Comparison of ENCODE assay signal across 1 cellular context in genomic region chr6:50722829-50723562, GRCh38.
TF ChIP-seq lines count a peak whose summit lies in the region.

No MANE protein-coding gene starts in this region.

TF ChIP-seq in WTC11, 78 proteins besides CTCF, POLR2A, EP300 and RAD21:
- TF ChIP-seq ARID4B (CRISPR knock-in tag; IDR thresholded peaks at IDR 0.05; ENCODE audit: borderline replicate concordance) (no peak), HMGA2 (CRISPR knock-in tag; IDR thresholded peaks at IDR 0.05) (no peak), SMAD4 (CRISPR knock-in tag; IDR thresholded peaks at IDR 0.05) (no peak), ZNF512 (CRISPR knock-in tag; IDR thresholded peaks at IDR 0.05; ENCODE audit: borderline replicate concordance) (no peak), ZNF423 (CRISPR knock-in tag; IDR thresholded peaks at IDR 0.05) (no peak), ZBTB21 (CRISPR knock-in tag; IDR thresholded peaks at IDR 0.05; ENCODE audit: borderline replicate concordance) (no peak), ZNF416 (CRISPR knock-in tag; IDR thresholded peaks at IDR 0.05) (no peak), RORB (CRISPR knock-in tag; IDR thresholded peaks at IDR 0.05) (no peak), FOXP1 (CRISPR knock-in tag; IDR thresholded peaks at IDR 0.05; ENCODE audit: borderline replicate concordance) (no peak), E2F5 (CRISPR knock-in tag; IDR thresholded peaks at IDR 0.05) (no peak), SMAD3 (CRISPR knock-in tag; IDR thresholded peaks at IDR 0.05; ENCODE audit: borderline replicate concordance) (no peak), MLX (CRISPR knock-in tag; IDR thresholded peaks at IDR 0.05) (no peak), ATF1 (CRISPR knock-in tag; IDR thresholded peaks at IDR 0.05) (no peak), KAT7 (CRISPR knock-in tag; IDR thresholded peaks at IDR 0.05; ENCODE audit: borderline replicate concordance) (no peak), JAZF1 (CRISPR knock-in tag; IDR thresholded peaks at IDR 0.05) (no peak), ESRRA (CRISPR knock-in tag; IDR thresholded peaks at IDR 0.05; ENCODE audit: borderline replicate concordance) (no peak), ZNF396 (CRISPR knock-in tag; IDR thresholded peaks at IDR 0.05; ENCODE audit: borderline replicate concordance) (no peak)
- TF ChIP-seq, protein P1, sequence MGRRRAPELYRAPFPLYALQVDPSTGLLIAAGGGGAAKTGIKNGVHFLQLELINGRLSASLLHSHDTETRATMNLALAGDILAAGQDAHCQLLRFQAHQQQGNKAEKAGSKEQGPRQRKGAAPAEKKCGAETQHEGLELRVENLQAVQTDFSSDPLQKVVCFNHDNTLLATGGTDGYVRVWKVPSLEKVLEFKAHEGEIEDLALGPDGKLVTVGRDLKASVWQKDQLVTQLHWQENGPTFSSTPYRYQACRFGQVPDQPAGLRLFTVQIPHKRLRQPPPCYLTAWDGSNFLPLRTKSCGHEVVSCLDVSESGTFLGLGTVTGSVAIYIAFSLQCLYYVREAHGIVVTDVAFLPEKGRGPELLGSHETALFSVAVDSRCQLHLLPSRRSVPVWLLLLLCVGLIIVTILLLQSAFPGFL (CRISPR knock-in tag; IDR thresholded peaks at IDR 0.05; ENCODE audit: borderline replicate concordance) = no peak
- TF ChIP-seq, protein P2, sequence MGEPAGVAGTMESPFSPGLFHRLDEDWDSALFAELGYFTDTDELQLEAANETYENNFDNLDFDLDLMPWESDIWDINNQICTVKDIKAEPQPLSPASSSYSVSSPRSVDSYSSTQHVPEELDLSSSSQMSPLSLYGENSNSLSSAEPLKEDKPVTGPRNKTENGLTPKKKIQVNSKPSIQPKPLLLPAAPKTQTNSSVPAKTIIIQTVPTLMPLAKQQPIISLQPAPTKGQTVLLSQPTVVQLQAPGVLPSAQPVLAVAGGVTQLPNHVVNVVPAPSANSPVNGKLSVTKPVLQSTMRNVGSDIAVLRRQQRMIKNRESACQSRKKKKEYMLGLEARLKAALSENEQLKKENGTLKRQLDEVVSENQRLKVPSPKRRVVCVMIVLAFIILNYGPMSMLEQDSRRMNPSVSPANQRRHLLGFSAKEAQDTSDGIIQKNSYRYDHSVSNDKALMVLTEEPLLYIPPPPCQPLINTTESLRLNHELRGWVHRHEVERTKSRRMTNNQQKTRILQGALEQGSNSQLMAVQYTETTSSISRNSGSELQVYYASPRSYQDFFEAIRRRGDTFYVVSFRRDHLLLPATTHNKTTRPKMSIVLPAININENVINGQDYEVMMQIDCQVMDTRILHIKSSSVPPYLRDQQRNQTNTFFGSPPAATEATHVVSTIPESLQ (CRISPR knock-in tag; IDR thresholded peaks at IDR 0.05) = no peak
- TF ChIP-seq, protein P3, sequence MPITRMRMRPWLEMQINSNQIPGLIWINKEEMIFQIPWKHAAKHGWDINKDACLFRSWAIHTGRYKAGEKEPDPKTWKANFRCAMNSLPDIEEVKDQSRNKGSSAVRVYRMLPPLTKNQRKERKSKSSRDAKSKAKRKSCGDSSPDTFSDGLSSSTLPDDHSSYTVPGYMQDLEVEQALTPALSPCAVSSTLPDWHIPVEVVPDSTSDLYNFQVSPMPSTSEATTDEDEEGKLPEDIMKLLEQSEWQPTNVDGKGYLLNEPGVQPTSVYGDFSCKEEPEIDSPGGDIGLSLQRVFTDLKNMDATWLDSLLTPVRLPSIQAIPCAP (CRISPR knock-in tag; IDR thresholded peaks at IDR 0.05) = no peak
